Comparison of ENCODE assay signal across 12 cellular contexts in the genomic region with DNA sequence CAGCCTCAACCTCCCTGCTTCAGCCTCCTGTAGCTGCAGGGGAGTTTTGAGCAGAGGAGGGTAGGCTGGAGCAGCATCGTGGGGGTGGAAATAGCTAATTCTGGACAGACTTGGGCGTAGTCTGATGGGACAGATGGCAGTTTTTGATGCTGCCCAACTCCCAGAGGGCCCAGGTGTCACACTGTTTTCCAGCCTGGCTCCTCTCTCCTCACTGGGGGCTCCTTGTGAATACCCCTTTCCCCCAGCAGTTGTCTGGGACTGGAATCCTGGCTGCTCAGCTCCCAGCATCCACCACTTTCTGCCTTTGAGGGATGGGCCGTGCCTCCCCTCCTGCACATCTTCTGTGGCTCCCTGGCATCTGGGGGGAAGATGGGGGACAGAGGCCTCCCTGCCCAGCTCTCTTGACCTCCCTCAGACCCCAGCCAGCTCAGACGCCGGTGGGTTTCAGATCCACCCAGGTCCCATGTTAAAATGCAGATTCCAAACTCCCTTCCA. TPM values are rescaled to one million over a fixed set of nuclear protein-coding genes. Genes with fewer than 3 reads are reported as not detected.
A peak's percentile ranks its signal among the peaks of the same experiment; 100 is the strongest.
DNase-seq lines count a peak whose midpoint lies in the region; ATAC-seq and TF ChIP-seq lines count a peak whose summit lies in the region.
"Had no signal": no experiment of that assay in that cellular context is flagged by ENCODE, and none has a peak within 500 bp of the region (broad histone marks: within the 10 kb centered on the region; RNA-seq: fewer than 3 reads in every experiment).

No MANE protein-coding gene starts in this region.

- CTCF ChIA-PET in activated naive CD4-positive, alpha-beta T cell treated with anti-CD3 and anti-CD28 coated beads for 36 hours (lab: Charles Lee): interaction anchor here (23.4 kb wide), 1 partner anchor 35 kb away, joined by 763 read pairs; a partner anchor contains a TSS
- CTCF ChIA-PET in T-cell (lab: Charles Lee): interaction anchor here in 1 of 2 donors (3.0 kb wide), 1 partner anchor 36 kb away, joined by 16 read pairs; no protein-coding TSS in a partner anchor

- H3K36me3 ChIP-seq in subcutaneous abdominal adipose tissue (ENCODE audit: control insufficient read depth in 5 of 5, insufficient read depth in 5 of 5, low read length in 5 of 5): peaks cover 0 to 26% (median 15%) of the 10 kb centered on the region in 5 donors

- no peak overlapping the region for H3K4me3 ChIP-seq in subcutaneous abdominal adipose tissue (ENCODE audit: low read depth in 1 of 5, low read length in 5 of 5)
- H3K4me3 ChIP-seq: body of pancreas had no signal

- no peaks in the 10 kb centered on the region for H3K27me3 Mint-ChIP-seq in activated naive CD4-positive, alpha-beta T cell treated with anti-CD3 and anti-CD28 coated beads for 36 hours (ENCODE audit: low read depth)
- no peaks in the 10 kb centered on the region for H3K27me3 Mint-ChIP-seq in T-cell
- H3K27me3 Mint-ChIP-seq in glutamatergic neuron (ENCODE audit: unreplicated experiment): peaks cover 18% of the 10 kb centered on the region

- peak overlapping the region; percentile 19 for H3K27ac Mint-ChIP-seq in activated naive CD4-positive, alpha-beta T cell treated with anti-CD3 and anti-CD28 coated beads for 36 hours
- no peak overlapping the region for H3K27ac Mint-ChIP-seq in activated naive CD4-positive, alpha-beta T cell treated with anti-CD3 and anti-CD28 coated beads, Interleukin-2, amount 50 U/mL, for 72 hours
- H3K27ac Mint-ChIP-seq in T-cell (peak overlapping the region; percentile 82 to 96), glutamatergic neuron (ENCODE audit: unreplicated experiment) (peak overlapping the region; percentile 89)

- POLR2A ChIA-PET in T-cell (lab: Charles Lee): interaction anchor here in 1 of 2 donors (0.5 kb wide), 1 partner anchor 35 kb away, joined by 3 read pairs; no protein-coding TSS in a partner anchor

- no peak for TF ChIP-seq CTCF in glutamatergic neuron (IDR thresholded peaks at IDR 0.05; ENCODE audit: partially characterized antibody, unreplicated experiment)

- TF ChIP-seq POLR2A in GM18505 (IDR thresholded peaks at IDR 0.05; ENCODE audit: borderline replicate concordance, extremely low read depth, insufficient read depth, insufficient read length): no peak

- peaks cover 5% of the 10 kb centered on the region for H3K36me3 Mint-ChIP-seq in activated naive CD4-positive, alpha-beta T cell treated with anti-CD3 and anti-CD28 coated beads for 36 hours (ENCODE audit: low read depth)
- peaks cover 5 to 6% of the 10 kb centered on the region in 2 donors for H3K36me3 Mint-ChIP-seq in activated naive CD4-positive, alpha-beta T cell treated with anti-CD3 and anti-CD28 coated beads, Interleukin-2, amount 50 U/mL, for 72 hours
- H3K36me3 Mint-ChIP-seq in T-cell: no peaks in the 10 kb centered on the region
- no peaks in the 10 kb centered on the region for H3K36me3 Mint-ChIP-seq in glutamatergic neuron (ENCODE audit: unreplicated experiment)

- ATAC-seq in activated naive CD4-positive, alpha-beta T cell treated with anti-CD3 and anti-CD28 coated beads, Interleukin-2, amount 50 U/mL, for 72 hours: no peak
- ATAC-seq in T-cell (replicated peaks in 1 of 4) (no peak), HG02798 (IDR thresholded peaks at IDR 0.05; ENCODE audit: poor library complexity, unreplicated experiment) (no peak), GM18505 (IDR thresholded peaks at IDR 0.05; ENCODE audit: unreplicated experiment) (no peak)
- ATAC-seq: body of pancreas had no signal

- no peaks in the 10 kb centered on the region for H3K9me3 ChIP-seq in subcutaneous abdominal adipose tissue (ENCODE audit: control insufficient read depth in 5 of 5, low read length in 5 of 5)
- H3K9me3 ChIP-seq: body of pancreas had no signal

- peaks cover 92% of the 10 kb centered on the region for H3K4me1 Mint-ChIP-seq in activated naive CD4-positive, alpha-beta T cell treated with anti-CD3 and anti-CD28 coated beads for 36 hours (ENCODE audit: low read depth)
- H3K4me1 Mint-ChIP-seq in T-cell (peaks cover 88 to 98% (median 89%) of the 10 kb centered on the region in 3 donors), glutamatergic neuron (ENCODE audit: low read depth, unreplicated experiment) (peaks cover 26% of the 10 kb centered on the region)

- H3K27me3 ChIP-seq in subcutaneous abdominal adipose tissue (ENCODE audit: control insufficient read depth in 5 of 5, insufficient read depth in 4 of 5, low read length in 5 of 5): no peaks in the 10 kb centered on the region
- H3K27me3 ChIP-seq: body of pancreas had no signal

- intact Hi-C loops in activated naive CD4-positive, alpha-beta T cell treated with anti-CD3 and anti-CD28 coated beads for 36 hours (cut with micrococcal nuclease): no loop called here

- H3K4me3 Mint-ChIP-seq in activated naive CD4-positive, alpha-beta T cell treated with anti-CD3 and anti-CD28 coated beads for 36 hours: no peak overlapping the region
- H3K4me3 Mint-ChIP-seq in T-cell: no peak overlapping the region
- H3K4me3 Mint-ChIP-seq in glutamatergic neuron (ENCODE audit: unreplicated experiment): peak overlapping the region; percentile 52

- H3K9ac ChIP-seq in subcutaneous abdominal adipose tissue (ENCODE audit: low read length in 5 of 5): peak overlapping the region in 1 of 5 donors; percentile 54

- H3K9me3 Mint-ChIP-seq in activated naive CD4-positive, alpha-beta T cell treated with anti-CD3 and anti-CD28 coated beads for 36 hours: no peaks in the 10 kb centered on the region
- H3K9me3 Mint-ChIP-seq in activated naive CD4-positive, alpha-beta T cell treated with anti-CD3 and anti-CD28 coated beads, Interleukin-2, amount 50 U/mL, for 72 hours: no peaks in the 10 kb centered on the region
- H3K9me3 Mint-ChIP-seq in T-cell (no peaks in the 10 kb centered on the region), glutamatergic neuron (ENCODE audit: unreplicated experiment) (peaks cover 14% of the 10 kb centered on the region)

- DNase-seq in activated naive CD4-positive, alpha-beta T cell treated with anti-CD3 and anti-CD28 coated beads for 36 hours: no peak
- DNase-seq in activated naive CD4-positive, alpha-beta T cell treated with anti-CD3 and anti-CD28 coated beads, Interleukin-2, amount 50 U/mL, for 72 hours (ENCODE audit: low spot score in 2 of 2): no peak
- DNase-seq in T-cell (no peak), glutamatergic neuron (no peak), putamen (ENCODE audit: low spot score) (no peak)
- DNase-seq: body of pancreas; NCI-H1436; occipital lobe; stimulated activated CD4-positive, alpha-beta T cell treated with anti-CD3 and anti-CD28 coated beads, Interleukin-4, amount 100 ng/mL, for 1 hour had no signal

- peaks cover 23 to 95% (median 92%) of the 10 kb centered on the region in 5 donors for H3K4me1 ChIP-seq in subcutaneous abdominal adipose tissue (ENCODE audit: control insufficient read depth in 5 of 5, insufficient read depth in 5 of 5, low read length in 5 of 5)

- H3K27ac ChIP-seq in subcutaneous abdominal adipose tissue (ENCODE audit: low read depth, low read length): peak overlapping the region; percentile 41
- H3K27ac ChIP-seq: body of pancreas had no signal

RNA-seq across cellular contexts. Expression of a gene that starts 34.0 kb away (rescaled TPM):
- 10 to 100 TPM; 21.1 to 21.3 TPM for total RNA-seq in activated naive CD4-positive, alpha-beta T cell treated with anti-CD3 and anti-CD28 coated beads for 36 hours
- total RNA-seq in activated naive CD4-positive, alpha-beta T cell treated with anti-CD3 and anti-CD28 coated beads, Interleukin-2, amount 50 U/mL, for 72 hours: 10 to 100 TPM; 18.0 to 24.6 TPM
- 10 to 100 TPM; 24.6 to 38.8 (median 28.8) TPM for total RNA-seq in T-cell
- 18.1 TPM for total RNA-seq in glutamatergic neuron (ENCODE audit: unreplicated experiment)

Comparison
In these comparisons a context has a peak if more than half of its experiments do, and no peak if none do; other contexts are left out.
1. H3K27ac Mint-ChIP-seq: peak in activated naive CD4-positive, alpha-beta T cell treated with anti-CD3 and anti-CD28 coated beads for 36 hours (single experiment), T-cell (2 of 2) and glutamatergic neuron (single experiment); none in activated naive CD4-positive, alpha-beta T cell treated with anti-CD3 and anti-CD28 coated beads, Interleukin-2, amount 50 U/mL, for 72 hours (0 of 2).